Comparison of ENCODE assay signal across 14 cellular contexts in the genomic region with DNA sequence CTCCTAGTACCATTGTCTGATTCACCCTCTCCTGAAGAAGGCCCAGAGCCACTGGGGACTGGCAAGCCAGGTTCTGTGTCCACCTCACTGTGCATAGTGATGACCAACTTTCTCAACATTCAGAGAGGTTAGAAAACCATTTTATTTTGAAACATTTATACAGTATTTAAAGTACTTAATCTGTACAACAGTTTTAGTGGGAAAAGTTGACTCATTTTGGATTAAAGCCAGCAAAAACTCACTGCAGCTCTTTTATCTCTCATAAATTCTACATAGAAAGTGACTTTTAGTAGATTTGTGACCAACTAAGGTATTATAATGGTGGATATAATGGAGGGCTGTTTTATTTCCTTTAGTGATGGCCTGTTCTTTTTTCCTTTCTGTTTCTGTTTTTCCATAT. TPM values are rescaled to one million over a fixed set of nuclear protein-coding genes. Genes with fewer than 3 reads are reported as not detected.
DNase-seq lines count a peak whose midpoint lies in the region; FAIRE-seq and TF ChIP-seq lines count a peak whose summit lies in the region.
"Had no signal": no experiment of that assay in that cellular context is flagged by ENCODE, and none has a peak within 500 bp of the region (broad histone marks: within the 10 kb centered on the region; RNA-seq: fewer than 3 reads in every experiment).

No MANE protein-coding gene starts in this region.

- no peaks in the 10 kb centered on the region for H3K9me3 Mint-ChIP-seq in astrocyte (ENCODE audit: unreplicated experiment)
- H3K9me3 Mint-ChIP-seq: CD8-positive, alpha-beta T cell had no signal

- H3K27ac ChIP-seq in astrocyte (ENCODE audit: low read depth, low read length) (peak overlapping the region; percentile 18), keratinocyte (ENCODE audit: control insufficient read depth, insufficient read depth, low read length) (no peak overlapping the region)
- H3K27ac ChIP-seq: heart left ventricle had no signal

- FAIRE-seq in astrocyte (lab: Jason Lieb, UNC) (no peak), keratinocyte (lab: Jason Lieb, UNC) (no peak), frontal cortex (lab: Jason Lieb, UNC) (no peak)

- H3K27me3 ChIP-seq in astrocyte (ENCODE audit: insufficient read depth, low read length) (no peaks in the 10 kb centered on the region), keratinocyte (ENCODE audit: control insufficient read depth, extremely low read depth, insufficient read depth, low read length) (no peaks in the 10 kb centered on the region)
- H3K27me3 ChIP-seq: heart left ventricle had no signal

- no peak overlapping the region for H3K27ac Mint-ChIP-seq in astrocyte (ENCODE audit: unreplicated experiment)
- H3K27ac Mint-ChIP-seq: CD8-positive, alpha-beta T cell had no signal

- dilution Hi-C loops in keratinocyte (cut with MboI; ENCODE audit: extremely low pct_ligation_motif_present, low sequenced_read_pairs): no loop called here

- H4K20me1 ChIP-seq in astrocyte (ENCODE audit: insufficient read depth, low read length) (peaks cover 52% of the 10 kb centered on the region), keratinocyte (ENCODE audit: control insufficient read depth, extremely low read depth, insufficient read depth, low read length) (peaks cover 5% of the 10 kb centered on the region)

- no peaks in the 10 kb centered on the region for H3K9me3 ChIP-seq in astrocyte (ENCODE audit: insufficient read depth, low read depth, low read length)
- no peaks in the 10 kb centered on the region for H3K9me3 ChIP-seq in keratinocyte (ENCODE audit: control insufficient read depth, low read depth, low read length)

- TF ChIP-seq CTCF in astrocyte (IDR thresholded peaks at IDR 0.05; ENCODE audit: insufficient read depth, low read depth, low read length): no peak
- no peak for TF ChIP-seq CTCF in keratinocyte (optimal IDR thresholded peaks at IDR 0.05 in 1 of 3, IDR thresholded peaks at IDR 0.05 in 1 of 3, conservative IDR thresholded peaks at IDR 0.05 in 1 of 3; ENCODE audit: extremely low read depth in 1 of 3, insufficient read depth in 2 of 3, low read length in 3 of 3)

- DNase-seq in AG08396 (ENCODE audit: low spot score) (peak; percentile 13), HS-5 (ENCODE audit: low read depth) (peak; percentile 26), astrocyte (ENCODE audit: low read depth) (peak; percentile 80), keratinocyte (ENCODE audit: low read depth, low spot score) (no peak), DMS79 (lab: John Stamatoyannopoulos, UW) (no peak), ecto neural progenitor cell (ENCODE audit: low spot score) (no peak), frontal cortex (ENCODE audit: low spot score in 2 of 2) (no peak), GM19240 (ENCODE audit: insufficient read length, low spot score) (no peak)
- DNase-seq: CD8-positive, alpha-beta T cell; heart left ventricle; KG1; NCI-H2227 treated with DMSO at 0.1 percent for 48 hours; stimulated activated CD4-positive, alpha-beta T cell treated with anti-CD3 and anti-CD28 coated beads, Interleukin-4, amount 100 ng/mL, for 24 hours; substantia nigra had no signal

- H3K36me3 Mint-ChIP-seq in astrocyte (ENCODE audit: low read depth, unreplicated experiment): peaks cover 20% of the 10 kb centered on the region

- H3K27me3 Mint-ChIP-seq in astrocyte (ENCODE audit: low read depth, unreplicated experiment): no peaks in the 10 kb centered on the region

- peaks cover 18% of the 10 kb centered on the region for H3K4me1 Mint-ChIP-seq in astrocyte (ENCODE audit: low read depth, unreplicated experiment)

- no peak overlapping the region for H2AFZ ChIP-seq in astrocyte (ENCODE audit: low read depth, low read length)
- H2AFZ ChIP-seq in keratinocyte (ENCODE audit: control insufficient read depth, low read length): no peak overlapping the region

- H3K4me1 ChIP-seq in astrocyte (ENCODE audit: insufficient read depth, low read length): peaks cover 15% of the 10 kb centered on the region
- peaks cover 33% of the 10 kb centered on the region for H3K4me1 ChIP-seq in keratinocyte (ENCODE audit: control insufficient read depth, extremely low read depth, insufficient read depth, low read length)

- H3K9ac ChIP-seq in astrocyte (ENCODE audit: low read length) (no peak overlapping the region), keratinocyte (ENCODE audit: control insufficient read depth, extremely low read depth, insufficient read depth, low read length) (no peak overlapping the region)

- peaks cover 4% of the 10 kb centered on the region for H3K9me1 ChIP-seq in keratinocyte (ENCODE audit: control insufficient read depth, extremely low read depth, insufficient read depth, low read length)

- no peaks in the 10 kb centered on the region for H3K36me3 ChIP-seq in astrocyte (ENCODE audit: insufficient read depth, low read length)
- H3K36me3 ChIP-seq in keratinocyte (ENCODE audit: control insufficient read depth in 2 of 2, extremely low read depth in 1 of 2, insufficient read depth in 2 of 2, low read length in 2 of 2): no peaks in the 10 kb centered on the region

- no peak overlapping the region for H3K4me3 Mint-ChIP-seq in astrocyte (ENCODE audit: unreplicated experiment)
- H3K4me3 Mint-ChIP-seq: CD8-positive, alpha-beta T cell had no signal

- H3K4me3 ChIP-seq in astrocyte (ENCODE audit: insufficient read depth, low read depth, low read length): no peak overlapping the region
- no peak overlapping the region for H3K4me3 ChIP-seq in keratinocyte (ENCODE audit: control insufficient read depth in 2 of 3, extremely low read depth in 1 of 3, insufficient read depth in 2 of 3, low read depth in 1 of 3, low read length in 3 of 3)
- H3K4me3 ChIP-seq: heart left ventricle had no signal

- H3K4me2 ChIP-seq in astrocyte (ENCODE audit: low read length): no peak overlapping the region
- peak overlapping the region; percentile 36 for H3K4me2 ChIP-seq in keratinocyte (ENCODE audit: control insufficient read depth, extremely low read depth, insufficient read depth, low read depth, low read length)

- H3K79me2 ChIP-seq in astrocyte (ENCODE audit: insufficient read depth, low read length): peaks cover 71% of the 10 kb centered on the region
- H3K79me2 ChIP-seq in keratinocyte (ENCODE audit: control insufficient read depth, insufficient read depth, low read length): peaks cover 44% of the 10 kb centered on the region

RNA-seq across cellular contexts. Expression of a gene that starts 9.7 kb away (rescaled TPM):
- total RNA-seq in astrocyte (79.1 and 91.2 TPM in 2 replicates), frontal cortex (1,613 TPM)
- 7.9 to 22.1 TPM (median 13.1 TPM) in 3 replicates for polyA plus RNA-seq in keratinocyte
- 39.9 TPM for polyA plus RNA-seq in keratinocyte (2011; ENCODE audit: low read depth)
- polyA plus RNA-seq in keratinocyte (2011; cell fraction: cytosol; rRNA removed): 13.9 and 15.4 TPM in 2 replicates
- 34.3 and 35.4 TPM in 2 replicates for polyA plus RNA-seq in keratinocyte (2011; cell fraction: nucleus; rRNA removed)
- 12.3 and 25.5 TPM in 2 replicates for polyA plus RNA-seq in keratinocyte (2012; ENCODE audit: low replicate concordance)
- polyA minus RNA-seq in keratinocyte: 68.5 to 134 TPM (median 92.3 TPM) in 3 replicates
- polyA minus RNA-seq in keratinocyte (2011; cell fraction: cytosol; rRNA and poly(A)+ RNA removed): 90.9 TPM
- polyA minus RNA-seq in keratinocyte (2011; cell fraction: nucleus; rRNA and poly(A)+ RNA removed): 56.6 and 99.2 TPM in 2 replicates

Comparison
In these comparisons a context has a peak if more than half of its experiments do, and no peak if none do; other contexts are left out.
1. DNase-seq: peak in AG08396 (single experiment), HS-5 (single experiment) and astrocyte (single experiment); none in keratinocyte (single experiment), DMS79 (single experiment), ecto neural progenitor cell (single experiment), frontal cortex (0 of 2) and GM19240 (single experiment).
2. RNA of a gene that starts 9.7 kb away (total RNA-seq): 1,613 TPM in frontal cortex (single experiment); 79.1 to 91.2 TPM in astrocyte; every median in the first group is over 10 times any median in the second.